Comparison of ENCODE assay signal across 11 cellular contexts in genomic region chr1:236051107-236051885, GRCh38. TPM values are rescaled to one million over a fixed set of nuclear protein-coding genes. Genes with fewer than 3 reads are reported as not detected.
A peak's percentile ranks its signal among the peaks of the same experiment; 100 is the strongest.
DNase-seq lines count a peak whose midpoint lies in the region; ATAC-seq and TF ChIP-seq lines count a peak whose summit lies in the region.
"Had no signal": no experiment of that assay in that cellular context is flagged by ENCODE, and none has a peak within 500 bp of the region (broad histone marks: within the 10 kb centered on the region; RNA-seq: fewer than 3 reads in every experiment).

No MANE protein-coding gene starts in this region.

- H3K36me3 ChIP-seq in HEK293 (ENCODE audit: control insufficient read depth in 2 of 2, insufficient read depth in 1 of 2, low read length in 2 of 2) (peaks cover 5 to 22% of the 10 kb centered on the region in 2 experiments), smooth muscle cell (ENCODE audit: low read depth) (no peaks in the 10 kb centered on the region)

- no peak for TF ChIP-seq CTCF in HEK293 (tag by site-specific recombination; IDR thresholded peaks at IDR 0.05)
- no peak for TF ChIP-seq CTCF in smooth muscle cell (IDR thresholded peaks at IDR 0.05; ENCODE audit: borderline replicate concordance, insufficient read depth, poor library complexity, severe bottlenecking)

- no peaks in the 10 kb centered on the region for H3F3A ChIP-seq in smooth muscle cell (ENCODE audit: low read depth)

- DNase-seq in kidney glomerular epithelial cell (lab: John Stamatoyannopoulos, UW) (peak; percentile 18), smooth muscle cell (lab: John Stamatoyannopoulos, UW; ENCODE audit: unreplicated experiment) (no peak), GF-D8 (lab: John Stamatoyannopoulos, UW) (no peak), NCI-H1436 (lab: John Stamatoyannopoulos, UW) (no peak)
- no peak for DNase-seq in activated CD4-positive, alpha-beta T cell treated with anti-CD3 and anti-CD28 coated beads, Interleukin-2, amount 50 U/mL, for 1 hour
- DNase-seq: amniotic stem cell, Caco-2, NCI-H2081 treated with DMSO at 0.1 percent for 48 hours had no signal

- H3K9me3 ChIP-seq in HEK293 (ENCODE audit: control insufficient read depth, insufficient read depth, low read depth, low read length) (no peaks in the 10 kb centered on the region), smooth muscle cell (replicated peaks; ENCODE audit: low read depth) (no peaks in the 10 kb centered on the region)
- H3K9me3 ChIP-seq: Caco-2 had no signal

- H3K27me3 ChIP-seq in smooth muscle cell (ENCODE audit: low read depth): no peaks in the 10 kb centered on the region

- peak overlapping the region; percentile 11 for H3K4me2 ChIP-seq in smooth muscle cell

- no peak overlapping the region for H3K9ac ChIP-seq in smooth muscle cell (ENCODE audit: low read depth)

- CTCF ChIA-PET in HEK293 (lab: Yijun Ruan, JAX): interaction anchor here (0.7 to 1.2 kb wide), 5 partner anchors 10 to 537 kb away, joined by 3 to 6 read pairs (median 5); no protein-coding TSS in a partner anchor

- 21% methylated on average over 10 of the region's 10 CpGs for WGBS in smooth muscle cell (ENCODE audit: low lambda C conversion rate)

- no peak for ATAC-seq in GM21447 (IDR thresholded peaks at IDR 0.05; ENCODE audit: unreplicated experiment)

- POLR2A ChIA-PET in HEK293 (lab: Yijun Ruan, JAX): no interaction called here

- no peaks in the 10 kb centered on the region; the same call in 1 of the 2 replicates for H3K4me1 ChIP-seq in HEK293 (ENCODE audit: control insufficient read depth, insufficient read depth, low read length)
- H3K4me1 ChIP-seq in smooth muscle cell (ENCODE audit: low read depth): peaks cover 11% of the 10 kb centered on the region
- H3K4me1 ChIP-seq: Caco-2 had no signal

- peaks cover 17% of the 10 kb centered on the region for H3K79me2 ChIP-seq in smooth muscle cell (ENCODE audit: low read depth)

- no peak overlapping the region for H2AFZ ChIP-seq in smooth muscle cell (ENCODE audit: low read depth)

- H3K4me3 ChIP-seq in HEK293 (ENCODE audit: low read depth, low read length) (no peak overlapping the region), smooth muscle cell (no peak overlapping the region)

- peaks cover 23% of the 10 kb centered on the region for H4K20me1 ChIP-seq in smooth muscle cell (ENCODE audit: low read depth)

- H3K27ac ChIP-seq in HEK293 (ENCODE audit: extremely low read depth, low read depth, low read length) (no peak overlapping the region), cingulate gyrus (ENCODE audit: low read depth, low read length) (peak overlapping the region; percentile 10), smooth muscle cell (ENCODE audit: low read depth) (no peak overlapping the region)

TF ChIP-seq in HEK293, 187 proteins besides CTCF, POLR2A, EP300 and RAD21:
- TF ChIP-seq IKZF3 (tag by site-specific recombination; IDR thresholded peaks at IDR 0.05) (peak; percentile 10; the same call in 1 of the 2 replicates), ZFP37 (tag by site-specific recombination; IDR thresholded peaks at IDR 0.05) (no peak), PBX3 (CRISPR knock-in tag; IDR thresholded peaks at IDR 0.05) (no peak), ZNF394 (tag by site-specific recombination; IDR thresholded peaks at IDR 0.05; ENCODE audit: borderline replicate concordance) (no peak), ZBTB48 (tag by site-specific recombination; IDR thresholded peaks at IDR 0.05) (peak; percentile 68; the same call in 1 of the 2 replicates), ZNF530 (tag by site-specific recombination; IDR thresholded peaks at IDR 0.05; ENCODE audit: low read depth) (no peak), PRDM10 (tag by site-specific recombination; IDR thresholded peaks at IDR 0.05) (no peak), ZBTB17 (tag by site-specific recombination; IDR thresholded peaks at IDR 0.05) (no peak), PRDM2 (tag by site-specific recombination; IDR thresholded peaks at IDR 0.05; ENCODE audit: borderline replicate concordance) (no peak), ZNF558 (tag by site-specific recombination; IDR thresholded peaks at IDR 0.05) (no peak)

RNA-seq across cellular contexts. Expression of gene NID1, which starts 13.6 kb away (rescaled TPM):
- 52.9 and 62.9 TPM in 2 replicates for total RNA-seq in smooth muscle cell
- polyA plus RNA-seq in smooth muscle cell: 45.0 and 74.1 TPM in 2 replicates
